In genomic region chr10:93068411-93069244, GRCh38 we compare ENCODE assay signal across 9 cellular contexts. TPM values are rescaled to one million over a fixed set of nuclear protein-coding genes. Genes with fewer than 3 reads are reported as not detected.
DNase-seq lines count a peak whose midpoint lies in the region; ATAC-seq and TF ChIP-seq lines count a peak whose summit lies in the region.
"Had no signal": no experiment of that assay in that cellular context is flagged by ENCODE, and none has a peak within 500 bp of the region (broad histone marks: within the 10 kb centered on the region; RNA-seq: fewer than 3 reads in every experiment).

No MANE protein-coding gene starts in this region.

- no peak overlapping the region for H3K27ac ChIP-seq in vagina

- no peaks in the 10 kb centered on the region for H3K9me3 ChIP-seq in vagina

- no peak for TF ChIP-seq POLR2A in vagina (IDR thresholded peaks at IDR 0.05)

- no peak for DNase-seq in Right ventricle myocardium inferior (ENCODE audit: missing footprints)
- no peak for DNase-seq in Right ventricle myocardium superior
- peak; percentile 56 to 64 for DNase-seq in vagina (ENCODE audit: extremely low spot score in 2 of 2)
- no peak for DNase-seq in cerebellum (ENCODE audit: low spot score)
- no peak for DNase-seq in pons (ENCODE audit: low spot score)
- no peak for DNase-seq in A172 (ENCODE audit: low spot score)
- DNase-seq: HCEC 1CT had no signal

- peaks cover 7% of the 10 kb centered on the region for H3K27me3 ChIP-seq in vagina

- peak; percentile 20 for ATAC-seq in Right ventricle myocardium inferior
- no peak for ATAC-seq in Right ventricle myocardium superior (ENCODE audit: poor library complexity)
- peak; percentile 16; the same call in 2 of the 3 replicates for ATAC-seq in SK-N-SH treated with all-trans-retinoic acid at 6 μM for 48 hours

- no peaks in the 10 kb centered on the region for H3K36me3 ChIP-seq in vagina

- intact Hi-C loops in Right ventricle myocardium inferior (cut with DNase I), result no loop called here
- intact Hi-C loops in Right ventricle myocardium superior (cut with DNase I), result no loop called here
- intact Hi-C loops in vagina (cut with DNase I), result no loop called here

- no peak for TF ChIP-seq CTCF in vagina (IDR thresholded peaks at IDR 0.05)

- H3K4me1 ChIP-seq in vagina, result peaks cover 36% of the 10 kb centered on the region

- H3K4me3 ChIP-seq in iPS-11a (ENCODE audit: low read depth, low read length) (peak overlapping the region; percentile 17), vagina (no peak overlapping the region)

TF ChIP-seq in SK-N-SH treated with all-trans-retinoic acid at 6 μM for 48 hours, 23 proteins besides CTCF, POLR2A, EP300 and RAD21:
- TF ChIP-seq BACH2 (CRISPR knock-in tag; IDR thresholded peaks at IDR 0.05; ENCODE audit: borderline replicate concordance) (no peak), ZFP30 (CRISPR knock-in tag; IDR thresholded peaks at IDR 0.05) (no peak), PPARA (CRISPR knock-in tag; IDR thresholded peaks at IDR 0.05; ENCODE audit: borderline replicate concordance) (no peak), TOX (CRISPR knock-in tag; IDR thresholded peaks at IDR 0.05; ENCODE audit: borderline replicate concordance) (no peak), ZC3H10 (CRISPR knock-in tag; IDR thresholded peaks at IDR 0.05) (no peak), ISL1 (CRISPR knock-in tag; IDR thresholded peaks at IDR 0.05) (no peak), SNAI2 (CRISPR knock-in tag; IDR thresholded peaks at IDR 0.05) (no peak), ZNF70 (CRISPR knock-in tag; IDR thresholded peaks at IDR 0.05) (no peak), RARB (CRISPR knock-in tag; IDR thresholded peaks at IDR 0.05) (no peak), POU6F1 (CRISPR knock-in tag; IDR thresholded peaks at IDR 0.05; ENCODE audit: borderline replicate concordance, low read depth) (no peak), TCF4 (CRISPR knock-in tag; IDR thresholded peaks at IDR 0.05; ENCODE audit: borderline replicate concordance) (no peak), ARNTL (CRISPR knock-in tag; IDR thresholded peaks at IDR 0.05; ENCODE audit: borderline replicate concordance, low read depth) (no peak), OSR1 (CRISPR knock-in tag; IDR thresholded peaks at IDR 0.05) (no peak), GLIS3 (CRISPR knock-in tag; IDR thresholded peaks at IDR 0.05) (no peak)
- TF ChIP-seq, protein P1, sequence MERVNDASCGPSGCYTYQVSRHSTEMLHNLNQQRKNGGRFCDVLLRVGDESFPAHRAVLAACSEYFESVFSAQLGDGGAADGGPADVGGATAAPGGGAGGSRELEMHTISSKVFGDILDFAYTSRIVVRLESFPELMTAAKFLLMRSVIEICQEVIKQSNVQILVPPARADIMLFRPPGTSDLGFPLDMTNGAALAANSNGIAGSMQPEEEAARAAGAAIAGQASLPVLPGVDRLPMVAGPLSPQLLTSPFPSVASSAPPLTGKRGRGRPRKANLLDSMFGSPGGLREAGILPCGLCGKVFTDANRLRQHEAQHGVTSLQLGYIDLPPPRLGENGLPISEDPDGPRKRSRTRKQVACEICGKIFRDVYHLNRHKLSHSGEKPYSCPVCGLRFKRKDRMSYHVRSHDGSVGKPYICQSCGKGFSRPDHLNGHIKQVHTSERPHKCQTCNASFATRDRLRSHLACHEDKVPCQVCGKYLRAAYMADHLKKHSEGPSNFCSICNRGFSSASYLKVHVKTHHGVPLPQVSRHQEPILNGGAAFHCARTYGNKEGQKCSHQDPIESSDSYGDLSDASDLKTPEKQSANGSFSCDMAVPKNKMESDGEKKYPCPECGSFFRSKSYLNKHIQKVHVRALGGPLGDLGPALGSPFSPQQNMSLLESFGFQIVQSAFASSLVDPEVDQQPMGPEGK (CRISPR knock-in tag; IDR thresholded peaks at IDR 0.05; ENCODE audit: borderline replicate concordance), result no peak

RNA-seq across cellular contexts. Expression of gene CYP26A1, which starts 5.1 kb away (rescaled TPM):
- total RNA-seq in Right ventricle myocardium inferior (not detected), Right ventricle myocardium superior (not detected), vagina (not detected), cerebellum (4.7 TPM)
- total RNA-seq in A172 (2014; rRNA removed; shearing (Covaris generic)), result 0.65 TPM in 1 of 2 replicates, not detected in the other

RNA-seq across cellular contexts. Expression of gene CYP26C1, which starts 8.0 kb away (rescaled TPM):
- total RNA-seq in Right ventricle myocardium inferior, result 0.05 TPM
- total RNA-seq in Right ventricle myocardium superior, result 0.05 TPM
- total RNA-seq in vagina, result not detected
- total RNA-seq in cerebellum, result 9.5 TPM
- total RNA-seq in A172 (2014; rRNA removed; shearing (Covaris generic)), result 0.02 TPM in 1 of 2 replicates, not detected in the other

Comparison
In these comparisons a context has a peak if more than half of its experiments do, and no peak if none do; other contexts are left out.
1. DNase-seq: peak in vagina (2 of 2); none in Right ventricle myocardium inferior (single experiment), Right ventricle myocardium superior (single experiment), cerebellum (single experiment), pons (single experiment) and A172 (single experiment).